31 cellular contexts compared by ENCODE assay signal in genomic region chr1:31621498-31621820, GRCh38. TPM values are rescaled to one million over a fixed set of nuclear protein-coding genes. Genes with fewer than 3 reads are reported as not detected.
"Had no signal": no experiment of that assay in that cellular context is flagged by ENCODE, and none has a peak within 500 bp of the region (broad histone marks: within the 10 kb centered on the region; RNA-seq: fewer than 3 reads in every experiment).

No MANE protein-coding gene starts in this region.

- ATAC-seq: activated CD4-positive, CD25-positive, alpha-beta regulatory T cell treated with anti-CD3 and anti-CD28 coated beads, Interleukin-2, amount 50 U/mL, for 24 hours; activated CD8-positive, alpha-beta memory T cell treated with anti-CD3 and anti-CD28 coated beads, Interleukin-2, amount 10 ng/mL, durations not matched to agents 7 days and 5 days; activated CD8-positive, alpha-beta T cell treated with anti-CD3 and anti-CD28 coated beads, Interleukin-2, amount 10 ng/mL, durations not matched to agents 7 days and 5 days; gastroesophageal sphincter; T-helper 17 cell had no signal

- H3K4me3 ChIP-seq: esophagus squamous epithelium, gastroesophageal sphincter had no signal

- DNase-seq: activated B cell treated with CpG ODN at 0.5 μM for 24 hours; activated CD4-positive, alpha-beta memory T cell treated with anti-CD3 and anti-CD28 coated beads for 36 hours; activated CD4-positive, alpha-beta T cell treated with anti-CD3 and anti-CD28 coated beads, Interleukin-2, amount 10 ng/mL, durations not matched to agents 24 days and 14 days; activated CD8-positive, alpha-beta memory T cell treated with anti-CD3 and anti-CD28 coated beads, Interleukin-2, amount 10 ng/mL, durations not matched to agents 7 days and 5 days; activated CD8-positive, alpha-beta memory T cell treated with anti-CD3 and anti-CD28 coated beads, Interleukin-2, amount 50 U/mL, for 4 hours; activated CD8-positive, alpha-beta T cell treated with anti-CD3 and anti-CD28 coated beads, Interleukin-2, amount 10 ng/mL, durations not matched to agents 7 days and 5 days; activated naive CD4-positive, alpha-beta T cell treated with anti-CD3 and anti-CD28 coated beads for 36 hours; activated T-cell treated with anti-CD3 and anti-CD28 coated beads, Interleukin-2, amount 50 U/mL, for 1 hour; activated T-cell treated with anti-CD3 and anti-CD28 coated beads, Interleukin-2, amount 50 U/mL, for 48 hours; amniotic stem cell; brain microvascular endothelial cell; cortex of kidney; effector CD8-positive, alpha-beta T cell; esophagus squamous epithelium; foreskin melanocyte; T-helper 1 cell; T-helper 17 cell; T1000; WERI-Rb-1 had no signal

- H3K4me3 Mint-ChIP-seq: activated B cell treated with CpG ODN at 0.5 μM for 24 hours; activated CD4-positive, alpha-beta memory T cell treated with anti-CD3 and anti-CD28 coated beads for 36 hours; activated CD4-positive, alpha-beta T cell treated with anti-CD3 and anti-CD28 coated beads, Interleukin-2, amount 10 ng/mL, durations not matched to agents 24 days and 14 days; activated CD8-positive, alpha-beta memory T cell treated with anti-CD3 and anti-CD28 coated beads, Interleukin-2, amount 10 ng/mL, durations not matched to agents 7 days and 5 days; activated CD8-positive, alpha-beta T cell treated with anti-CD3 and anti-CD28 coated beads, Interleukin-2, amount 10 ng/mL, durations not matched to agents 7 days and 5 days; activated naive CD4-positive, alpha-beta T cell treated with anti-CD3 and anti-CD28 coated beads for 36 hours; activated naive CD4-positive, alpha-beta T cell treated with anti-CD3 and anti-CD28 coated beads, Interleukin-2, amount 50 U/mL, for 24 hours; activated T-helper 1 cell treated with anti-CD3 and anti-CD28 coated beads, Interleukin-12 subunit alpha, Interleukin-12 subunit beta, Interleukin-2, Interleukin-4 antibody, amounts not matched to agents 30 ng/mL and 10 ng/mL and 1 ng/mL, durations not matched to agents 14 hours and 24 hours and 36 hours; central memory CD8-positive, alpha-beta T cell; T-helper 17 cell; T-helper 2 cell treated with Interferon-gamma antibody and Interleukin-4, amounts not matched to agents 5 μg/mL and 100 μg/mL, for 36 hours had no signal

- H3K9me3 Mint-ChIP-seq: activated B cell treated with CpG ODN at 0.5 μM for 24 hours; activated CD4-positive, alpha-beta memory T cell treated with anti-CD3 and anti-CD28 coated beads for 36 hours; activated CD4-positive, alpha-beta T cell treated with anti-CD3 and anti-CD28 coated beads, Interleukin-2, amount 10 ng/mL, durations not matched to agents 24 days and 14 days; activated naive CD4-positive, alpha-beta T cell treated with anti-CD3 and anti-CD28 coated beads for 36 hours; activated naive CD4-positive, alpha-beta T cell treated with anti-CD3 and anti-CD28 coated beads, Interleukin-2, amount 50 U/mL, for 24 hours; activated T-helper 1 cell treated with anti-CD3 and anti-CD28 coated beads, Interleukin-12 subunit alpha, Interleukin-12 subunit beta, Interleukin-2, Interleukin-4 antibody, amounts not matched to agents 30 ng/mL and 10 ng/mL and 1 ng/mL, durations not matched to agents 14 hours and 24 hours and 36 hours; activated T-helper 2 cell treated with anti-CD3 and anti-CD28 coated beads, Interferon-gamma antibody, Interleukin-2, Interleukin-4, amounts not matched to agents 10 μg/mL and 5 μg/mL and 100 μg/mL, durations not matched to agents 14 hours and 24 hours and 36 hours; central memory CD8-positive, alpha-beta T cell; T-helper 2 cell treated with Interferon-gamma antibody and Interleukin-4, amounts not matched to agents 5 μg/mL and 100 μg/mL, for 36 hours had no signal

- H3K36me3 ChIP-seq: brain microvascular endothelial cell, WERI-Rb-1 had no signal

- H3K27ac Mint-ChIP-seq: activated B cell treated with CpG ODN at 0.5 μM for 24 hours; activated CD4-positive, alpha-beta memory T cell treated with anti-CD3 and anti-CD28 coated beads for 36 hours; activated CD4-positive, alpha-beta T cell treated with anti-CD3 and anti-CD28 coated beads, Interleukin-2, amount 10 ng/mL, durations not matched to agents 24 days and 14 days; activated CD8-positive, alpha-beta memory T cell treated with anti-CD3 and anti-CD28 coated beads, Interleukin-2, amount 10 ng/mL, durations not matched to agents 7 days and 5 days; activated CD8-positive, alpha-beta T cell treated with anti-CD3 and anti-CD28 coated beads, Interleukin-2, amount 10 ng/mL, durations not matched to agents 7 days and 5 days; activated naive CD4-positive, alpha-beta T cell treated with anti-CD3 and anti-CD28 coated beads for 36 hours; activated naive CD4-positive, alpha-beta T cell treated with anti-CD3 and anti-CD28 coated beads, Interleukin-2, amount 50 U/mL, for 24 hours; activated T-helper 1 cell treated with anti-CD3 and anti-CD28 coated beads, Interleukin-12 subunit alpha, Interleukin-12 subunit beta, Interleukin-2, Interleukin-4 antibody, amounts not matched to agents 30 ng/mL and 10 ng/mL and 1 ng/mL, durations not matched to agents 14 hours and 24 hours and 36 hours; activated T-helper 2 cell treated with anti-CD3 and anti-CD28 coated beads, Interferon-gamma antibody, Interleukin-2, Interleukin-4, amounts not matched to agents 10 μg/mL and 5 μg/mL and 100 μg/mL, durations not matched to agents 14 hours and 24 hours and 36 hours; T-helper 17 cell; T-helper 2 cell treated with Interferon-gamma antibody and Interleukin-4, amounts not matched to agents 5 μg/mL and 100 μg/mL, for 36 hours had no signal

- H3K36me3 Mint-ChIP-seq: activated CD4-positive, alpha-beta memory T cell treated with anti-CD3 and anti-CD28 coated beads for 36 hours; activated CD8-positive, alpha-beta memory T cell treated with anti-CD3 and anti-CD28 coated beads, Interleukin-2, amount 10 ng/mL, durations not matched to agents 7 days and 5 days had no signal

RNA-seq across cellular contexts. Expression of gene HCRTR1, which starts 4.0 kb away (rescaled TPM):
- total RNA-seq: activated B cell treated with CpG ODN at 0.5 μM for 24 hours; activated CD4-positive, alpha-beta memory T cell treated with anti-CD3 and anti-CD28 coated beads for 36 hours; activated CD4-positive, alpha-beta T cell treated with anti-CD3 and anti-CD28 coated beads, Interleukin-2, amount 10 ng/mL, durations not matched to agents 24 days and 14 days; activated CD8-positive, alpha-beta memory T cell treated with anti-CD3 and anti-CD28 coated beads for 36 hours; activated CD8-positive, alpha-beta memory T cell treated with anti-CD3 and anti-CD28 coated beads, Interleukin-2, amount 10 ng/mL, durations not matched to agents 7 days and 5 days; activated CD8-positive, alpha-beta T cell treated with anti-CD3 and anti-CD28 coated beads, Interleukin-2, amount 10 ng/mL, durations not matched to agents 7 days and 5 days; activated naive CD4-positive, alpha-beta T cell treated with anti-CD3 and anti-CD28 coated beads for 36 hours; activated T-helper 1 cell treated with anti-CD3 and anti-CD28 coated beads, Interleukin-12 subunit alpha, Interleukin-12 subunit beta, Interleukin-2, Interleukin-4 antibody, amounts not matched to agents 30 ng/mL and 10 ng/mL and 1 ng/mL, durations not matched to agents 14 hours and 24 hours and 36 hours; activated T-helper 2 cell treated with anti-CD3 and anti-CD28 coated beads, Interferon-gamma antibody, Interleukin-2, Interleukin-4, amounts not matched to agents 10 μg/mL and 5 μg/mL and 100 μg/mL, durations not matched to agents 14 hours and 24 hours and 36 hours; astrocyte; bronchial epithelial cell; cardiac septum; fibroblast of lung; T-helper 17 cell had no signal

RNA-seq across cellular contexts. Expression of gene TINAGL1, which starts 45.1 kb away (rescaled TPM):
- total RNA-seq: activated B cell treated with CpG ODN at 0.5 μM for 24 hours; activated CD4-positive, alpha-beta memory T cell treated with anti-CD3 and anti-CD28 coated beads for 36 hours; activated CD4-positive, alpha-beta T cell treated with anti-CD3 and anti-CD28 coated beads, Interleukin-2, amount 10 ng/mL, durations not matched to agents 24 days and 14 days; activated CD8-positive, alpha-beta memory T cell treated with anti-CD3 and anti-CD28 coated beads for 36 hours; activated CD8-positive, alpha-beta memory T cell treated with anti-CD3 and anti-CD28 coated beads, Interleukin-2, amount 10 ng/mL, durations not matched to agents 7 days and 5 days; activated CD8-positive, alpha-beta T cell treated with anti-CD3 and anti-CD28 coated beads, Interleukin-2, amount 10 ng/mL, durations not matched to agents 7 days and 5 days; activated naive CD4-positive, alpha-beta T cell treated with anti-CD3 and anti-CD28 coated beads for 36 hours; activated T-helper 1 cell treated with anti-CD3 and anti-CD28 coated beads, Interleukin-12 subunit alpha, Interleukin-12 subunit beta, Interleukin-2, Interleukin-4 antibody, amounts not matched to agents 30 ng/mL and 10 ng/mL and 1 ng/mL, durations not matched to agents 14 hours and 24 hours and 36 hours; activated T-helper 2 cell treated with anti-CD3 and anti-CD28 coated beads, Interferon-gamma antibody, Interleukin-2, Interleukin-4, amounts not matched to agents 10 μg/mL and 5 μg/mL and 100 μg/mL, durations not matched to agents 14 hours and 24 hours and 36 hours; T-helper 17 cell had no signal
